In the genomic region with DNA sequence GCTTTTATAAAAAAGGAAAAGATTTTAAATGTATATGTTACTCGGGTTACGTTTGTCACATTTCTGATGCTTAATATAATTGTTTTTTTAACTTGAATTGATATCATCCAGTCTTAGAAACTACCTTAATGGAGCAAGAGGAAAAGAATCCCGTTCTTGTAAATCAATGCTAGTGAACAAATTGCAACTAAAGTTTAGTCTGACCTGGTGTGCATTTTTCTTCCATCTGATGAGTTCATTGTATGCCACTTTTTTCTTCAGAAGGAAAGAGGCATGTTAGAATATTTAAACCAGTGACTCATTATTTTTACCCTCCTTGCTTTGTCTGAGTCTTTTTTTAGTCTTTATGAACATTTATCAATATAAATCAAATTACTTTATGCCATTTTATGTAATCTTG, we compare ENCODE assay signal across 8 cellular contexts. TPM values are rescaled to one million over a fixed set of nuclear protein-coding genes. Genes with fewer than 3 reads are reported as not detected.
A peak's percentile ranks its signal among the peaks of the same experiment; 100 is the strongest.
DNase-seq lines count a peak whose midpoint lies in the region; FAIRE-seq and TF ChIP-seq lines count a peak whose summit lies in the region.

No MANE protein-coding gene starts in this region.

- H3K4me3 ChIP-seq in SJCRH30 (peak overlapping the region; percentile 71), fibroblast of lung (replicated peaks in 1 of 4; ENCODE audit: control extremely low read depth in 1 of 4, insufficient read depth in 1 of 4, low read depth in 3 of 4, low read length in 4 of 4) (peak overlapping the region; percentile 68 to 95 (median 69)), rectal smooth muscle tissue (ENCODE audit: low read length) (peak overlapping the region; percentile 95)

- peaks cover 19% of the 10 kb centered on the region for H3K79me2 ChIP-seq in fibroblast of lung (ENCODE audit: control insufficient read depth, insufficient read depth, low read length)

- TF ChIP-seq CTCF in fibroblast of lung (conservative IDR thresholded peaks at IDR 0.05 in 1 of 2, IDR thresholded peaks at IDR 0.05 in 1 of 2; ENCODE audit: low read depth in 1 of 2, low read length in 2 of 2), result no peak

- H3K27me3 ChIP-seq in SJCRH30 (no peaks in the 10 kb centered on the region), fibroblast of lung (ENCODE audit: control insufficient read depth, insufficient read depth, low read length) (no peaks in the 10 kb centered on the region), rectal smooth muscle tissue (ENCODE audit: control insufficient read depth, insufficient read depth, low read length) (peaks cover 2% of the 10 kb centered on the region)

- H3K4me2 ChIP-seq in fibroblast of lung (ENCODE audit: extremely low read depth, insufficient read depth, low read length), result peak overlapping the region; percentile 86

- peak overlapping the region; percentile 59 for H3K9ac ChIP-seq in ES-I3 (ENCODE audit: low read depth, low read length)
- no peak overlapping the region for H3K9ac ChIP-seq in fibroblast of lung (ENCODE audit: insufficient read depth, low read length)
- H3K9ac ChIP-seq in rectal smooth muscle tissue (ENCODE audit: low read length), result no peak overlapping the region

- H3K9me3 ChIP-seq in ES-I3 (ENCODE audit: control insufficient read depth, insufficient read depth, low read length) (no peaks in the 10 kb centered on the region), SJCRH30 (replicated peaks) (no peaks in the 10 kb centered on the region), fibroblast of lung (ENCODE audit: control insufficient read depth, insufficient read depth, low read depth, low read length) (no peaks in the 10 kb centered on the region)

- H3K4me1 ChIP-seq in ES-I3 (ENCODE audit: insufficient read depth, low read length), result peaks cover 7% of the 10 kb centered on the region; the same call in 1 of the 2 replicates
- H3K4me1 ChIP-seq in SJCRH30, result peaks cover 8% of the 10 kb centered on the region
- no peaks in the 10 kb centered on the region for H3K4me1 ChIP-seq in fibroblast of lung (ENCODE audit: control insufficient read depth, extremely low read depth, insufficient read depth, low read length)
- peaks cover 13% of the 10 kb centered on the region for H3K4me1 ChIP-seq in rectal smooth muscle tissue (ENCODE audit: control insufficient read depth, insufficient read depth, low read length)

- peak in 1 of 2 experiments; percentile 15 for DNase-seq in SJCRH30
- DNase-seq in fibroblast of lung (ENCODE audit: low read depth in 2 of 2), result peak; percentile 35 to 57
- DNase-seq in urothelium cell line (ENCODE audit: low spot score), result no peak
- no peak for DNase-seq in COR-L47 (lab: John Stamatoyannopoulos, UW)
- DNase-seq in mucosa of gallbladder (ENCODE audit: low spot score), result no peak
- no peak for DNase-seq in 8988T

- H4K20me1 ChIP-seq in fibroblast of lung (ENCODE audit: control insufficient read depth, extremely low read depth, insufficient read depth, low read length), result no peaks in the 10 kb centered on the region

- peak overlapping the region; percentile 97 for H3K27ac ChIP-seq in SJCRH30
- H3K27ac ChIP-seq in fibroblast of lung (ENCODE audit: insufficient read depth, low read length), result peak overlapping the region; percentile 15
- peak overlapping the region; percentile 84 for H3K27ac ChIP-seq in rectal smooth muscle tissue (ENCODE audit: low read depth, low read length)

- no peak for FAIRE-seq in urothelium cell line (lab: Jason Lieb, UNC)

- no peak overlapping the region for H2AFZ ChIP-seq in fibroblast of lung (ENCODE audit: low read length)

- H3K36me3 ChIP-seq in ES-I3 (ENCODE audit: insufficient read depth, low read length) (no peaks in the 10 kb centered on the region; the same call in 1 of the 2 replicates), SJCRH30 (peaks cover 28% of the 10 kb centered on the region), fibroblast of lung (ENCODE audit: control insufficient read depth, insufficient read depth, low read length) (no peaks in the 10 kb centered on the region), rectal smooth muscle tissue (ENCODE audit: control insufficient read depth, insufficient read depth, low read length) (no peaks in the 10 kb centered on the region)

RNA-seq across cellular contexts. Expression of gene NET1, which starts 34.7 kb away (rescaled TPM):
- 153 and 154 TPM in 2 replicates for total RNA-seq in SJCRH30 (2014; rRNA removed; shearing (Covaris generic))
- 32.1 and 45.4 TPM in 2 replicates for total RNA-seq in fibroblast of lung
- 7.2 and 24.8 TPM in 2 replicates for polyA plus RNA-seq in fibroblast of lung
- polyA plus RNA-seq in fibroblast of lung (2012), result 4.6 and 13.6 TPM in 2 replicates
- polyA minus RNA-seq in fibroblast of lung (ENCODE audit: low replicate concordance), result 18.8 and 25.8 TPM in 2 replicates
- total RNA-seq in mucosa of gallbladder, result 85.8 TPM

RNA-seq across cellular contexts. Expression of gene TUBAL3, which starts 42.4 kb away (rescaled TPM):
- total RNA-seq in SJCRH30 (2014; rRNA removed; shearing (Covaris generic)), result not detected in 2 replicates
- total RNA-seq in fibroblast of lung (not detected in 2 replicates), mucosa of gallbladder (0.49 TPM)
- polyA plus RNA-seq in fibroblast of lung, result not detected in 2 replicates
- not detected in 2 replicates for polyA plus RNA-seq in fibroblast of lung (2012)
- polyA minus RNA-seq in fibroblast of lung (ENCODE audit: low replicate concordance), result not detected in 2 replicates

RNA-seq across cellular contexts. Expression of gene CALML5, which starts 52.3 kb away (rescaled TPM):
- not detected in 2 replicates for total RNA-seq in SJCRH30 (2014; rRNA removed; shearing (Covaris generic))
- total RNA-seq in fibroblast of lung (not detected in 2 replicates), mucosa of gallbladder (not detected)
- not detected in 2 replicates for polyA plus RNA-seq in fibroblast of lung
- not detected in 2 replicates for polyA plus RNA-seq in fibroblast of lung (2012)
- polyA minus RNA-seq in fibroblast of lung (ENCODE audit: low replicate concordance), result not detected in 2 replicates

Comparison
In these comparisons a context has a peak if more than half of its experiments do, and no peak if none do; other contexts are left out.
1. DNase-seq: peak in fibroblast of lung (2 of 2); none in urothelium cell line (single experiment), COR-L47 (single experiment), mucosa of gallbladder (single experiment) and 8988T (single experiment).
2. H3K27ac ChIP-seq: peak in every context shown above with its lines; median percentile 97 in SJCRH30; 84 in rectal smooth muscle tissue; 15 in fibroblast of lung.
3. Peak in every context shown above with its lines, with median percentiles within 50 percentile points of each other: H3K4me3 ChIP-seq.